ENCODE assay signal across 18 cellular contexts in genomic region chr6:163748886-163749285, GRCh38.
"Had no signal": no experiment of that assay in that cellular context is flagged by ENCODE, and none has a peak within 500 bp of the region (broad histone marks: within the 10 kb centered on the region; RNA-seq: fewer than 3 reads in every experiment).

No MANE protein-coding gene starts in this region.

- H3K4me3 Mint-ChIP-seq: naive thymus-derived CD8-positive, alpha-beta T cell had no signal

- H3K4me3 ChIP-seq: coronary artery, gastrocnemius medialis, pancreas, spleen, tibial artery, upper lobe of right lung, vagina had no signal

- FAIRE-seq: keratinocyte, pancreas had no signal

- H3K9me3 ChIP-seq: gastrocnemius medialis, pancreas, tibial artery, upper lobe of right lung, vagina had no signal

- H3K27ac Mint-ChIP-seq: naive thymus-derived CD8-positive, alpha-beta T cell had no signal

- H3K27ac ChIP-seq: coronary artery, gastrocnemius medialis, pancreas, spleen, tibial artery, upper lobe of right lung, vagina had no signal

- H3K4me1 ChIP-seq: pancreas, tibial artery, vagina had no signal

- DNase-seq: effector CD4-positive, alpha-beta T cell; gastrocnemius medialis; immature natural killer cell; naive thymus-derived CD8-positive, alpha-beta T cell; nucleus accumbens; pancreas; spleen; stimulated activated CD4-positive, alpha-beta T cell treated with anti-CD3 and anti-CD28 coated beads, Interleukin-15, amount 100 ng/mL, for 24 hours; stimulated activated CD4-positive, alpha-beta T cell treated with anti-CD3 and anti-CD28 coated beads, Interleukin-1b, Interleukin-23, amount 100 ng/mL, for 48 hours; stimulated activated CD4-positive, alpha-beta T cell treated with anti-CD3 and anti-CD28 coated beads, Interleukin-4, amount 100 ng/mL, for 4 hours; stimulated activated naive CD4-positive, alpha-beta T cell; tibial artery; upper lobe of right lung had no signal

- H3K36me3 ChIP-seq: gastrocnemius medialis, pancreas, spleen, tibial artery, upper lobe of right lung, vagina had no signal

- ATAC-seq: esophagus mucosa; gastrocnemius medialis; naive thymus-derived CD8-positive, alpha-beta T cell; pancreas; sciatic nerve; upper lobe of right lung had no signal

- H3K9me3 Mint-ChIP-seq: immature natural killer cell had no signal

- H3K27me3 ChIP-seq: gastrocnemius medialis, pancreas, upper lobe of right lung, vagina had no signal
